ENCODE assay signal across 19 cellular contexts in genomic region chr1:180257461-180257860, GRCh38. TPM values are rescaled to one million over a fixed set of nuclear protein-coding genes. Genes with fewer than 3 reads are reported as not detected.
DNase-seq lines count a peak whose midpoint lies in the region; ATAC-seq, FAIRE-seq and TF ChIP-seq lines count a peak whose summit lies in the region.
"Had no signal": no experiment of that assay in that cellular context is flagged by ENCODE, and none has a peak within 500 bp of the region (broad histone marks: within the 10 kb centered on the region; RNA-seq: fewer than 3 reads in every experiment).

No MANE protein-coding gene starts in this region.

- no peak overlapping the region for H3K9ac ChIP-seq in K562 (ENCODE audit: insufficient read depth in 1 of 2, low read depth in 2 of 2, low read length in 2 of 2)
- H3K9ac ChIP-seq: BLaER1, GM23248 had no signal

- FAIRE-seq in D721Med (lab: Jason Lieb, UNC) (peak; percentile 71), K562 (lab: Jason Lieb, UNC) (no peak)
- FAIRE-seq: G401.6, GM12891 had no signal

- 8% methylated on average over 8 of the region's 8 CpGs for WGBS in K562 (ENCODE audit: insufficient coverage, low coverage, missing lambda C conversion rate)

- H3K79me2 ChIP-seq in K562 (ENCODE audit: control insufficient read depth, insufficient read depth, low read length) = no peaks in the 10 kb centered on the region

- no peaks in the 10 kb centered on the region for H3K36me3 ChIP-seq in K562 (ENCODE audit: control insufficient read depth, insufficient read depth, low read length)
- H3K36me3 ChIP-seq: BLaER1 had no signal

- CTCF ChIA-PET in K562 (lab: Yijun Ruan, JAX; ENCODE audit: low intra/inter-chr PET ratio) = interaction anchor here (0.6 kb wide), 1 partner anchor 125 kb away, joined by 3 read pairs; no protein-coding TSS in a partner anchor

- TF ChIP-seq CTCF in D721Med (IDR thresholded peaks at IDR 0.05; ENCODE audit: insufficient read depth, missing control alignments) (no peak), K562 (IDR thresholded peaks at IDR 0.05 in 2 of 3, conservative IDR thresholded peaks at IDR 0.05 in 1 of 3; ENCODE audit: insufficient read depth in 2 of 3, low read depth in 1 of 3, low read length in 3 of 3) (no peak)

- DNase-seq in D721Med (ENCODE audit: insufficient read length, low spot score) (no peak), K562 (ENCODE audit: extremely low read depth in 1 of 4, low spot score in 3 of 4) (no peak), left kidney (ENCODE audit: low read depth, low spot score) (peak; percentile 62), activated gamma-delta T cell treated with Interleukin-2 at 50 U/mL for 16 hours (no peak), dedifferentiated amniotic fluid mesenchymal stem cell (ENCODE audit: extremely low spot score) (no peak), NCI-H1694 (lab: John Stamatoyannopoulos, UW) (no peak)
- no peak for DNase-seq in activated CD4-positive, alpha-beta T cell treated with anti-CD3 and anti-CD28 coated beads for 48 hours
- DNase-seq: 8988T; CD4-positive, alpha-beta memory T cell; DMS 273 treated with DMSO at 0.1 percent for 48 hours; GM23248; HCEC 1CT; HFFc6 had no signal

- no peaks in the 10 kb centered on the region; the same call in 1 of the 2 replicates for H4K20me1 ChIP-seq in K562 (replicated peaks; ENCODE audit: control insufficient read depth, insufficient read depth, low read length)

- no peak overlapping the region for H3K27ac ChIP-seq in K562 (ENCODE audit: extremely low read depth, low read depth, low read length)
- H3K27ac ChIP-seq: BLaER1, GM23248, HL-60 had no signal

- H3K9me1 ChIP-seq in K562 (ENCODE audit: control insufficient read depth, insufficient read depth, low read length) = no peaks in the 10 kb centered on the region

- TF ChIP-seq POLR2A in K562 (conservative IDR thresholded peaks at IDR 0.05) = no peak

- peaks cover 0 to 35% of the 10 kb centered on the region in 2 experiments; a peak in 2 of 5 replicates for H3K4me1 ChIP-seq in K562 (replicated peaks in 1 of 2; ENCODE audit: control insufficient read depth in 2 of 2, insufficient read depth in 2 of 2, low read length in 2 of 2)

- in situ Hi-C loops in K562 (cut with MboI) = loop anchor here (25.0 kb wide), 1 partner anchor 905 kb away; no protein-coding TSS in a partner anchor

- H3K27me3 ChIP-seq in K562 (ENCODE audit: control insufficient read depth in 2 of 2, insufficient read depth in 2 of 2, low read length in 2 of 2) = peaks cover 47 to 75% of the 10 kb centered on the region in 2 experiments; a peak in 4 of 5 replicates
- H3K27me3 ChIP-seq: BLaER1 had no signal

- ATAC-seq in K562 = no peak

- H2AFZ ChIP-seq in K562 (ENCODE audit: low read depth, low read length) = no peak overlapping the region
- H2AFZ ChIP-seq: GM23248 had no signal

- POLR2A ChIA-PET in K562 (lab: Yijun Ruan, JAX) = interaction anchor here (0.6 kb wide), 1 partner anchor 26 kb away, joined by 3 read pairs; no protein-coding TSS in a partner anchor

- no peak overlapping the region for H3K4me2 ChIP-seq in K562 (ENCODE audit: insufficient read depth, low read length)
- H3K4me2 ChIP-seq: BLaER1 had no signal

- BruUV-seq in K562 (replicated peaks; lab: Mats Ljungman, UMichigan) = no TSS peak

- H3K9me3 ChIP-seq in K562 (replicated peaks; ENCODE audit: control insufficient read depth, insufficient read depth, low read depth, low read length) = no peaks in the 10 kb centered on the region
- H3K9me3 ChIP-seq: BLaER1 had no signal

- no peak overlapping the region for H3K4me3 ChIP-seq in K562
- H3K4me3 ChIP-seq: BLaER1, GM23248 had no signal

- intact Hi-C loops in K562 (cut with micrococcal nuclease) = no loop called here

- TF ChIP-seq EP300 in K562 (IDR thresholded peaks at IDR 0.05; ENCODE audit: low read length) = no peak

- TF ChIP-seq RAD21 in K562 (CRISPR knock-in tag; conservative IDR thresholded peaks at IDR 0.05 in 1 of 2, IDR thresholded peaks at IDR 0.05 in 1 of 2) = no peak

TF ChIP-seq in K562, 482 proteins besides CTCF, POLR2A, EP300 and RAD21:
- no peak for TF ChIP-seq TFAP4 (CRISPR knock-in tag; IDR thresholded peaks at IDR 0.05; ENCODE audit: borderline replicate concordance)
- TF ChIP-seq NR1H2 (CRISPR knock-in tag; IDR thresholded peaks at IDR 0.05) = no peak
- TF ChIP-seq PBX2 (CRISPR knock-in tag; IDR thresholded peaks at IDR 0.05; ENCODE audit: low read depth) = no peak
- peak; percentile 80 for TF ChIP-seq PBX2 (tag; conservative IDR thresholded peaks at IDR 0.05; ENCODE audit: low read depth)
- TF ChIP-seq MEIS2 (IDR thresholded peaks at IDR 0.05; ENCODE audit: partially characterized antibody) = peak; percentile 60
- no peak for TF ChIP-seq PCBP2 (IDR thresholded peaks at IDR 0.05; ENCODE audit: low read depth, low read length, poor library complexity, severe bottlenecking)

RNA-seq across cellular contexts. Expression of gene LHX4, which starts 27.4 kb away (rescaled TPM):
- 0.12 TPM in 1 of 2 replicates, not detected in the other for total RNA-seq in K562 (2011; cell fraction: chromatin; rRNA removed; ENCODE audit: low replicate concordance)
- total RNA-seq in K562 (2011; cell fraction: nucleolus; rRNA removed) = not detected in 2 replicates
- 0.15 TPM in 1 of 2 replicates, not detected in the other for total RNA-seq in K562 (2011; cell fraction: nucleoplasm; rRNA removed)
- not detected in 2 replicates for total RNA-seq in K562 (2014; rRNA removed)
- 0.03 and 0.04 TPM in 2 replicates for total RNA-seq in K562 (2014; rRNA removed; fragmentation: Illumina TruSeq; extraction: Trizol)
- not detected in 2 replicates for total RNA-seq in K562 (2015; rRNA removed; fragmentation: Illumina TruSeq; extraction: Trizol)
- total RNA-seq in K562 (2021) = not detected in 2 replicates
- polyA plus RNA-seq in K562 (2011; rRNA removed) = 0.01 and 0.03 TPM in 2 replicates
- polyA plus RNA-seq in K562 (2011; cell fraction: cytosol; rRNA removed) = 0.01 TPM in 2 replicates
- 0.01 and 0.04 TPM in 2 replicates for polyA plus RNA-seq in K562 (2011; cell fraction: nucleus; rRNA removed)
- 1.1 and 1.6 TPM in 2 replicates for polyA plus RNA-seq in K562 (2012)
- polyA plus RNA-seq in K562 (2014; fragmentation: Illumina TruSeq; extraction: Trizol) = not detected in 2 replicates
- polyA plus RNA-seq in K562 (2014; fragmentation: Nextera tagmentation; extraction: Ambion mirVana) = under 1 TPM; 0.10 to 0.11 TPM
- polyA plus RNA-seq in K562 (2014; rRNA removed) = not detected in 2 replicates
- polyA minus RNA-seq in K562 (2011; rRNA and poly(A)+ RNA removed) = not detected in 2 replicates
- not detected in 2 replicates for polyA minus RNA-seq in K562 (2011; cell fraction: cytosol; rRNA and poly(A)+ RNA removed)
- polyA minus RNA-seq in K562 (2011; cell fraction: nucleus; rRNA and poly(A)+ RNA removed) = 0.11 TPM in 1 of 2 replicates, not detected in the other
- total RNA-seq: A673; CD4-positive, alpha-beta memory T cell; GM23248 had no signal
- polyA plus RNA-seq: CD14-positive monocyte had no signal
